Comparison of ENCODE assay signal across 8 cellular contexts in the genomic region with DNA sequence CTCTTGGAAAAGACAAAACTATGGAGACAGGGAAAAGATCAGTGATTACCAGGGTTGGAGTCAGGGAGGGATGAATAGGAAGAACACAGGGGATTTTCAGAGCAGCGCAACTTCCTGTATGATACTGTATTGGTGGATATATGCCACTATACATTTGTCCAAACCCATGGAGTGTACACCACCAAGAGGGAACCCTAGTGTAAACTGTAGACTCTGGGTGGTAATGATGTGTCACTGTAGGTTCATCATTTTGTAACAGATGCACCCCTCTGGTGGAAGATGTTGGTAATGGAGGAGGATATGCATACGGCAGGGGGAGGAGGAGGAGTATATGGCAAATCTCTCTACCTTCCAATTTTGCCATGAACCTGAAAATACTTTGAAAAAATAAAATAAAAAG.
DNase-seq lines count a peak whose midpoint lies in the region; ATAC-seq and TF ChIP-seq lines count a peak whose summit lies in the region.

No MANE protein-coding gene starts in this region.

- H3K4me3 Mint-ChIP-seq in activated CD8-positive, alpha-beta memory T cell treated with anti-CD3 and anti-CD28 coated beads, Interleukin-2, amount 10 ng/mL, durations not matched to agents 7 days and 5 days = no peak overlapping the region

- H3K4me1 ChIP-seq in Karpas-422 (ENCODE audit: low read length) = no peaks in the 10 kb centered on the region

- H3K9me3 Mint-ChIP-seq in activated CD8-positive, alpha-beta memory T cell treated with anti-CD3 and anti-CD28 coated beads, Interleukin-2, amount 10 ng/mL, durations not matched to agents 7 days and 5 days (ENCODE audit: low read depth) = no peaks in the 10 kb centered on the region

- H3K27me3 ChIP-seq in Karpas-422 (ENCODE audit: low read length) = no peaks in the 10 kb centered on the region

- H3K4me1 Mint-ChIP-seq in activated CD8-positive, alpha-beta memory T cell treated with anti-CD3 and anti-CD28 coated beads, Interleukin-2, amount 10 ng/mL, durations not matched to agents 7 days and 5 days = peaks cover 6% of the 10 kb centered on the region

- no peak for ATAC-seq in activated CD8-positive, alpha-beta memory T cell treated with anti-CD3 and anti-CD28 coated beads, Interleukin-2, amount 10 ng/mL, durations not matched to agents 7 days and 5 days

- H3K27me3 Mint-ChIP-seq in activated CD8-positive, alpha-beta memory T cell treated with anti-CD3 and anti-CD28 coated beads, Interleukin-2, amount 10 ng/mL, durations not matched to agents 7 days and 5 days = peaks cover 1% of the 10 kb centered on the region

- no peak overlapping the region for H3K4me2 ChIP-seq in Karpas-422 (ENCODE audit: low read depth, low read length, poor library complexity, severe bottlenecking)

- no peak overlapping the region for H3K9ac ChIP-seq in Karpas-422 (ENCODE audit: low read length)

- CTCF ChIA-PET in activated CD8-positive, alpha-beta memory T cell treated with anti-CD3 and anti-CD28 coated beads, Interleukin-2, amount 10 ng/mL, durations not matched to agents 7 days and 5 days (lab: Charles Lee) = no interaction called here

- H3K36me3 ChIP-seq in Karpas-422 (ENCODE audit: insufficient read depth, low read length) = no peaks in the 10 kb centered on the region

- DNase-seq in COLO668 (lab: John Stamatoyannopoulos, UW; ENCODE audit: unreplicated experiment) = peak; percentile 26
- peak; percentile 11 for DNase-seq in GM20000 (ENCODE audit: low spot score)
- peak; percentile 69 for DNase-seq in Karpas-422
- DNase-seq in cardiac fibroblast (ENCODE audit: low read depth in 2 of 2) = peak in 1 of 2 donors; percentile 37
- DNase-seq in NCI-H2107 treated with DMSO at 0.1 percent for 48 hours (lab: John Stamatoyannopoulos, UW; ENCODE audit: unreplicated experiment) = no peak
- no peak for DNase-seq in hippocampal formation (lab: John Stamatoyannopoulos, UW)
- no peak for DNase-seq in retina
- DNase-seq in activated CD8-positive, alpha-beta memory T cell treated with anti-CD3 and anti-CD28 coated beads, Interleukin-2, amount 10 ng/mL, durations not matched to agents 7 days and 5 days = no peak

- no peaks in the 10 kb centered on the region for H4K20me1 ChIP-seq in Karpas-422 (ENCODE audit: insufficient read depth, low read depth, low read length)

- H3K79me2 ChIP-seq in Karpas-422 (ENCODE audit: low read length) = no peaks in the 10 kb centered on the region

- H2AFZ ChIP-seq in Karpas-422 (ENCODE audit: low read length) = no peak overlapping the region

- no peak overlapping the region for H3K27ac ChIP-seq in Karpas-422 (ENCODE audit: low read length)

- no peaks in the 10 kb centered on the region for H3K36me3 Mint-ChIP-seq in activated CD8-positive, alpha-beta memory T cell treated with anti-CD3 and anti-CD28 coated beads, Interleukin-2, amount 10 ng/mL, durations not matched to agents 7 days and 5 days

- H3K9me2 ChIP-seq in Karpas-422 (replicated peaks; ENCODE audit: insufficient read depth, low read length) = no peaks in the 10 kb centered on the region

- H3K4me3 ChIP-seq in Karpas-422 (ENCODE audit: low read length) = no peak overlapping the region
- H3K4me3 ChIP-seq in cardiac fibroblast (replicated peaks in 1 of 2; ENCODE audit: low read depth in 2 of 2, low read length in 2 of 2) = no peak overlapping the region

- TF ChIP-seq CTCF in GM20000 (IDR thresholded peaks at IDR 0.05; ENCODE audit: extremely low read depth, missing control alignments) (no peak), cardiac fibroblast (IDR thresholded peaks at IDR 0.05; ENCODE audit: low read depth, low read length) (peak; percentile 38)

- H3K27ac Mint-ChIP-seq in activated CD8-positive, alpha-beta memory T cell treated with anti-CD3 and anti-CD28 coated beads, Interleukin-2, amount 10 ng/mL, durations not matched to agents 7 days and 5 days = no peak overlapping the region

- H3K9me3 ChIP-seq in Karpas-422 (ENCODE audit: low read length) = no peaks in the 10 kb centered on the region

Comparison
In these comparisons a context has a peak if more than half of its experiments do, and no peak if none do; other contexts are left out.
1. DNase-seq: peak in COLO668 (single experiment), GM20000 (single experiment) and Karpas-422 (single experiment); none in NCI-H2107 treated with DMSO at 0.1 percent for 48 hours (single experiment), hippocampal formation (0 of 2), retina (single experiment) and activated CD8-positive, alpha-beta memory T cell treated with anti-CD3 and anti-CD28 coated beads, Interleukin-2, amount 10 ng/mL, durations not matched to agents 7 days and 5 days (single experiment).